ENCODE assay signal across 8 cellular contexts in the genomic region with DNA sequence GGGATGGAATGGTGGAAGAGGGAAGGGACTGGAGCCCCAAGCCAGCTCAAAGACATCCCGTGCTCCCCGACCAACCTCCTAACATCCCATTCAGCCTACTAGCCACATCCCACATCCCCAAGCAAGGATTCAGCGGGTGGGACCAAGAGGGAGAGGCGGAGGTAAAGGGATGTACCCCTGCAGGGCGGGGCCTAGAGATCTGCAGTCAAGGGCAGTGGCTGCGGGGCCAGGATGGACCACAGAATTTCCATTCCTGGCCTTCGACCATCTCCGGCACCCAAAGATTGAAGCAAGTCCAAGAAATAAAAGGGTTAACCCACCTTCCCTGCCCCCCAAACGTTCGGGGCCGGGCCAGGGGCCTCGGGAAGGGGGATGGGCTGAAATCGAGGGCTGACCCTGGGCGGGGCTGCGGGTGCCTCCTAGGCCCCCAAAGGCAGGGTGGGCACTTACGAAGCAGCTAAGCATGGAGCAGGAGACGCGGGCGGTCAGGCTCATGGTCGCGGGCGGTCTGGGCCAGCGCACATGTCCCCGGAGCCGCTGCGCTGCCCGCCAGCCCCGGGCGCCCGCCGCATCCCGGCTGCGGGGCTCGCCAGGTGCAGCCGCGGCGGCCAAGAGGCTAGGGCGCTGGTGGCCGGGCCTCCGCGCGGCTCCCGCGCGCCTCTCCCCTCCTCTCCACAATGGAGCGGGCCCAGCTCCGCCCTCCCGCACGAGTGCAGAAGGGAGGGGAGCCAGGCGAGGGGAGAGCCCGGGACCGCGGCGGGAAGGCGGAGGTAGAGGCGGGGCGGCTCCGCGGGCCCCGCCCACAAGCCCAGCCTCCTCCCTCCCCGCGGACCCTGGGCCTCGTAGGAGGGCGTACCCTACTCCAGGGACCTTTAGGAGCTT. TPM values are rescaled to one million over a fixed set of nuclear protein-coding genes. Genes with fewer than 3 reads are reported as not detected.
DNase-seq lines count a peak whose midpoint lies in the region; ATAC-seq and TF ChIP-seq lines count a peak whose summit lies in the region.

TSS of gene MTMR4 (minus strand) at position 726 of the 882 bp plus-strand sequence. CDS start at position 495, 231 bp downstream.

- in situ Hi-C loops in transverse colon (cut with MboI; ENCODE audit: low pct_ligation_motif_present in 1 of 4, low pct_unique_long_range_greater_than_20kb in 1 of 4, low sequenced_read_pairs in 3 of 4), result no loop called here

- H3K27me3 ChIP-seq in left ventricle myocardium inferior (ENCODE audit: low read depth), result no peaks in the 10 kb centered on the region
- H3K27me3 ChIP-seq in transverse colon, result no peaks in the 10 kb centered on the region

- WGBS in transverse colon (ENCODE audit: low coverage in 1 of 2), 2 donors, result 0% methylated on average over 57 of the region's 64 CpGs; no CpG with 5 or more reads in 1 of the 2 donors

- peak; percentile 72 for DNase-seq in SKM-1 treated with dmso at 0.1 percent for 144 hours (lab: John Stamatoyannopoulos, UW; ENCODE audit: unreplicated experiment)
- DNase-seq in SKM-1 (lab: John Stamatoyannopoulos, UW; ENCODE audit: unreplicated experiment), result no peak
- DNase-seq in NCI-H1436 (lab: John Stamatoyannopoulos, UW), result peak; percentile 94
- DNase-seq in T-helper 17 cell, result peak; percentile 64 to 78 (median 74)
- peak; percentile 58 for DNase-seq in amniotic stem cell (lab: John Stamatoyannopoulos, UW)
- DNase-seq in left ventricle myocardium inferior, result peak; percentile 83
- peak; percentile 92 for DNase-seq in posterior vena cava (ENCODE audit: low spot score)
- peak; percentile 89 for DNase-seq in transverse colon

- peak; percentile 6 for ATAC-seq in T-helper 17 cell

- intact Hi-C loops in left ventricle myocardium inferior (cut with micrococcal nuclease) (no loop called here), posterior vena cava (cut with DNase I) (no loop called here), transverse colon (cut with DNase I; ENCODE audit: low total_unique reads) (loop anchor here (10.0 kb wide), 1 partner anchor 491 kb away; no protein-coding TSS in a partner anchor)

- H3K4me1 ChIP-seq in left ventricle myocardium inferior, result peaks cover 50% of the 10 kb centered on the region
- H3K4me1 ChIP-seq in transverse colon, result peaks cover 19 to 50% (median 33%) of the 10 kb centered on the region in 4 donors

- TF ChIP-seq CTCF in left ventricle myocardium inferior (IDR thresholded peaks at IDR 0.05; ENCODE audit: borderline replicate concordance), result no peak
- no peak for TF ChIP-seq CTCF in transverse colon (IDR thresholded peaks at IDR 0.05)

- peak within 1 kb of the TSS; percentile 92 for H3K27ac Mint-ChIP-seq in T-helper 17 cell

- peak within 1 kb of the TSS; percentile 81 for H3K4me3 ChIP-seq in left ventricle myocardium inferior
- H3K4me3 ChIP-seq in transverse colon, result peak within 1 kb of the TSS; percentile 50 to 86 (median 79)

- H3K36me3 Mint-ChIP-seq in T-helper 17 cell (ENCODE audit: low read depth), result peaks cover 8% of the 10 kb centered on the region

- H3K36me3 ChIP-seq in left ventricle myocardium inferior (peaks cover 41% of the 10 kb centered on the region), transverse colon (peaks cover 0 to 34% (median 10%) of the 10 kb centered on the region in 4 donors)

- no peaks in the 10 kb centered on the region for H3K27me3 Mint-ChIP-seq in T-helper 17 cell

- no peaks in the 10 kb centered on the region for H3K9me3 ChIP-seq in T-helper 17 cell (ENCODE audit: control insufficient read depth, low read length, poor library complexity, severe bottlenecking)
- no peaks in the 10 kb centered on the region for H3K9me3 ChIP-seq in left ventricle myocardium inferior (replicated peaks)
- no peaks in the 10 kb centered on the region for H3K9me3 ChIP-seq in transverse colon

- peak within 1 kb of the TSS; percentile 93 for H3K4me3 Mint-ChIP-seq in T-helper 17 cell

- H3K4me1 Mint-ChIP-seq in T-helper 17 cell, result peaks cover 48% of the 10 kb centered on the region

- TF ChIP-seq EP300 in transverse colon (IDR thresholded peaks at IDR 0.05; ENCODE audit: low read depth), result no peak

- H3K27ac ChIP-seq in left ventricle myocardium inferior (replicated peaks) (peak within 1 kb of the TSS; percentile 80), transverse colon (peak within 1 kb of the TSS; percentile 67 to 92 (median 80))

- no peak for TF ChIP-seq POLR2A in transverse colon (IDR thresholded peaks at IDR 0.05)

RNA-seq across cellular contexts. Expression of gene MTMR4, which starts in this region (rescaled TPM):
- total RNA-seq in T-helper 17 cell, result 10 to 100 TPM; 36.6 to 41.3 TPM
- 24.0 TPM for total RNA-seq in left ventricle myocardium inferior
- 10 to 100 TPM; 27.4 to 28.5 TPM for total RNA-seq in posterior vena cava
- 10 to 100 TPM; 43.2 to 79.6 (median 53.1) TPM for total RNA-seq in transverse colon
